In the genomic region with DNA sequence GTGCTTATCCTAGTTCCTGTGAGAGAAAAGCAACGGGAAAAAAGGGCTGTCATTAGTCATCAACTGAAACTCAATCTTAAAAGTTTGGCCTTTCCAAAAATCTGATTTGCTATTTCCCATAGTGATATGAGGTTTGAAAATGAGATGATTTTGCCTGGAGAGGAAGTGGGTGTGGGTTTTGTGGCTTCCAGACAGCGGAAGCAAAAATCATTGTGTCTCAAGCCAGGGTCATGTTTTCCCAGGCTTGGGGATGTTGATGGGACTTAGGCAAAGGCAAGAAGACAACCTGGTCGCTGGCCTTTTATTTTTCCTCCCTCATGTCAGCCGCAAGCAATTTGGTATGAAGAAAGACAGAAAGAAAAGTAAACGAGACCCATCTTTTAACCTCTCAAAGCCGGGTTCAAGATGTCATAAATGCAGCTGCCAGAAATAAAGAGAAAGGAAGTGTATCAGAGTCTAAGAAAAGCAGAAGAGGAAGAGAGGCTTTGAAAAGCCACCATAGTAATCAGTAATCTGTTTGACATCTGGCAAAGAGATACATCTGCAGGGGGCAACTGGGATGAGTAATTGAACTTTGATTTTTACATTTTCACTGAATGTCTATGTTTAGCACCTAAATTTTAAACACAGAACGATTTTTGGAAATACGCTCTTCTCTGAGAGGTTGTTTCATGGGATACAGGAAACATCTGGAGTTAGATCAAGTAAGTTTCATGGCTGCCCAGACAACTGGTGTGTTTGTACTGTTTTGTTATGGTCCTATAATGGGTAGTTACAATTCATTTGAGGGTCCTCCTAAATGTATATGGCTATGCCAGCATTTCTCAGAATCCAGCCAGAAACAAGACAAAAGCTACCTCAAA, we compare ENCODE assay signal across 9 cellular contexts.
DNase-seq lines count a peak whose midpoint lies in the region; ATAC-seq lines count a peak whose summit lies in the region.
"Had no signal": no experiment of that assay in that cellular context is flagged by ENCODE, and none has a peak within 500 bp of the region (broad histone marks: within the 10 kb centered on the region; RNA-seq: fewer than 3 reads in every experiment).

No MANE protein-coding gene starts in this region.

- H4K91ac ChIP-seq in neuronal stem cell (ENCODE audit: low read depth, low read length, poor library complexity): no peak overlapping the region

- H3K4me3 ChIP-seq in neuronal stem cell (ENCODE audit: low read length in 2 of 2): no peak overlapping the region

- H3K4ac ChIP-seq in neuronal stem cell (ENCODE audit: low read length): no peak overlapping the region

- POLR2A ChIA-PET in activated naive CD8-positive, alpha-beta T cell treated with anti-CD3 and anti-CD28 coated beads, Interleukin-2, amount 10 ng/mL, durations not matched to agents 7 days and 5 days (lab: Charles Lee): no interaction called here

- H3K4me1 ChIP-seq in neuronal stem cell (ENCODE audit: control insufficient read depth in 2 of 2, insufficient read depth in 1 of 2, low read depth in 1 of 2, low read length in 2 of 2): peaks cover 0 to 6% of the 10 kb centered on the region in 2 donors

- H3K79me1 ChIP-seq in neuronal stem cell (ENCODE audit: low read depth, low read length): no peaks in the 10 kb centered on the region

- H3K9me3 ChIP-seq in neuronal stem cell (replicated peaks in 1 of 2; ENCODE audit: control insufficient read depth in 2 of 2, insufficient read depth in 1 of 2, low read depth in 1 of 2, low read length in 2 of 2): no peaks in the 10 kb centered on the region

- no peaks in the 10 kb centered on the region for H3K27me3 ChIP-seq in neuronal stem cell (ENCODE audit: control insufficient read depth in 3 of 3, insufficient read depth in 3 of 3, low read depth in 1 of 3, low read length in 3 of 3)

- no peak overlapping the region for H3K14ac ChIP-seq in neuronal stem cell (ENCODE audit: low read length)

- no peaks in the 10 kb centered on the region for H3K27me3 Mint-ChIP-seq in activated naive CD8-positive, alpha-beta T cell treated with anti-CD3 and anti-CD28 coated beads, Interleukin-2, amount 10 ng/mL, durations not matched to agents 7 days and 5 days

- no peak overlapping the region for H2BK12ac ChIP-seq in neuronal stem cell (ENCODE audit: low read length)

- H3K4me2 ChIP-seq in neuronal stem cell (ENCODE audit: insufficient read depth, low read length, poor library complexity, severe bottlenecking): no peak overlapping the region

- H4K8ac ChIP-seq in neuronal stem cell (ENCODE audit: low read depth, low read length): no peak overlapping the region

- no peak overlapping the region for H3K27ac ChIP-seq in neuronal stem cell (replicated peaks; ENCODE audit: low read length)

- H3K27ac Mint-ChIP-seq in activated naive CD8-positive, alpha-beta T cell treated with anti-CD3 and anti-CD28 coated beads, Interleukin-2, amount 10 ng/mL, durations not matched to agents 7 days and 5 days: no peak overlapping the region

- no CpG with 5 or more reads among the region's 8 CpGs for WGBS in neuronal stem cell (ENCODE audit: extremely low coverage in 2 of 2, insufficient read length in 2 of 2, insufficient replicate concordance in 1 of 2), 2 donors

- H3K4me1 Mint-ChIP-seq in activated naive CD8-positive, alpha-beta T cell treated with anti-CD3 and anti-CD28 coated beads, Interleukin-2, amount 10 ng/mL, durations not matched to agents 7 days and 5 days: peaks cover 11% of the 10 kb centered on the region

- no peak overlapping the region for H3K18ac ChIP-seq in neuronal stem cell (ENCODE audit: low read length)

- H2BK120ac ChIP-seq in neuronal stem cell (ENCODE audit: low read depth, low read length): no peak overlapping the region

- H3K9me3 Mint-ChIP-seq in activated naive CD8-positive, alpha-beta T cell treated with anti-CD3 and anti-CD28 coated beads, Interleukin-2, amount 10 ng/mL, durations not matched to agents 7 days and 5 days: no peaks in the 10 kb centered on the region

- no peak overlapping the region for H2AK5ac ChIP-seq in neuronal stem cell (ENCODE audit: low read depth, low read length)

- no peak overlapping the region for H3K23ac ChIP-seq in neuronal stem cell (ENCODE audit: low read depth, low read length, poor library complexity)

- H3K36me3 ChIP-seq in neuronal stem cell (replicated peaks in 1 of 2; ENCODE audit: control insufficient read depth in 2 of 2, insufficient read depth in 2 of 2, low read length in 2 of 2): no peaks in the 10 kb centered on the region

- no peak overlapping the region for H2BK15ac ChIP-seq in neuronal stem cell (ENCODE audit: low read length)

- no peaks in the 10 kb centered on the region for H3K36me3 Mint-ChIP-seq in activated naive CD8-positive, alpha-beta T cell treated with anti-CD3 and anti-CD28 coated beads, Interleukin-2, amount 10 ng/mL, durations not matched to agents 7 days and 5 days

- H2AFZ ChIP-seq in neuronal stem cell (ENCODE audit: low read length): peak overlapping the region; percentile 43

- no peak overlapping the region for H3K9ac ChIP-seq in neuronal stem cell (ENCODE audit: low read depth, low read length, poor library complexity)

- DNase-seq in LHCN-M2 (ENCODE audit: low read depth) (peak; percentile 77), neuronal stem cell (ENCODE audit: low spot score) (no peak), NCI-H1694 (lab: John Stamatoyannopoulos, UW) (no peak), glomerular visceral epithelial cell (ENCODE audit: extremely low spot score) (no peak)
- no peak for DNase-seq in activated naive CD8-positive, alpha-beta T cell treated with anti-CD3 and anti-CD28 coated beads, Interleukin-2, amount 10 ng/mL, durations not matched to agents 7 days and 5 days
- DNase-seq: activated effector memory CD4-positive, alpha-beta T cell treated with Interleukin-2 at 50 U/mL for 16 hours; head of caudate nucleus had no signal

- H3K4me3 Mint-ChIP-seq in activated naive CD8-positive, alpha-beta T cell treated with anti-CD3 and anti-CD28 coated beads, Interleukin-2, amount 10 ng/mL, durations not matched to agents 7 days and 5 days: peak overlapping the region; percentile 19

- H2BK5ac ChIP-seq in neuronal stem cell (ENCODE audit: low read length): no peak overlapping the region

- ATAC-seq in GM18909 (IDR thresholded peaks at IDR 0.05; ENCODE audit: poor library complexity, unreplicated experiment): peak; percentile 51
- no peak for ATAC-seq in activated naive CD8-positive, alpha-beta T cell treated with anti-CD3 and anti-CD28 coated beads, Interleukin-2, amount 10 ng/mL, durations not matched to agents 7 days and 5 days (ENCODE audit: low read depth)
- ATAC-seq in GM21367 (IDR thresholded peaks at IDR 0.05; ENCODE audit: unreplicated experiment): no peak
